ENCODE assay signal across 9 cellular contexts in the genomic region with DNA sequence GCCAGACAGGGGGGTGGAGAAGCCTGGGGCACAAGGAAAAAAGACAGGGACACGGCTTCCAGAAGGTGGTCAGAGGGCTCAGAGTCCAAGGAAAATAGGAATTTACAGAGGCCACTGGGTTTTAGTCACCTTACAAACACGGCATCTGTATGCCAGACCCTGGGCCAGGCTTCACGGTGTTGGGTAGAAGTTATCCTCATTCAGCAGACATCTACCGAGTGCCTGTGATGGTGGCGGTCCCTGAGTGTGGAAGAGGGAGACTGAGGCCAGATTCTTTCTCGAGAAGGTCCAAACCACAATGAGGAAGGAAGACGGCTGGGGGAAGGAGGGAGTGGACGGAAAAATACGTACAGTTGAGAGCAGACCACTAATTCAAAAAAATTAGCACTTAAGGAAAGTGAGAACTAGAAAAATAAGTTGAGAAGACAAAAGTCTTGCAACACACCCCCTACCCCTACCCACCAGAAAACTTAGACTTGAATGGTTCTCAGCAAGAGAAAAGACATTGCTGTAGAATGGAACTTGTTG. TPM values are rescaled to one million over a fixed set of nuclear protein-coding genes. Genes with fewer than 3 reads are reported as not detected.
DNase-seq lines count a peak whose midpoint lies in the region; ATAC-seq, FAIRE-seq and TF ChIP-seq lines count a peak whose summit lies in the region.
"Had no signal": no experiment of that assay in that cellular context is flagged by ENCODE, and none has a peak within 500 bp of the region (broad histone marks: within the 10 kb centered on the region; RNA-seq: fewer than 3 reads in every experiment).

No MANE protein-coding gene starts in this region.

- TF ChIP-seq CTCF in mesothelial cell of epicardium (IDR thresholded peaks at IDR 0.05; ENCODE audit: unreplicated experiment) (no peak), uterus (IDR thresholded peaks at IDR 0.05) (no peak)

- intact Hi-C loops in right cardiac atrium (cut with DNase I) = no loop called here
- intact Hi-C loops in cardiac septum (cut with DNase I) = no loop called here
- intact Hi-C loops in uterus (cut with DNase I; ENCODE audit: low total_unique reads) = no loop called here

- ATAC-seq in right cardiac atrium = no peak

- H3K4me3 ChIP-seq in right cardiac atrium (ENCODE audit: low read length) (peak overlapping the region; percentile 7), uterus (peak overlapping the region in 1 of 2 donors; percentile 32)

- peak overlapping the region; percentile 73 for H3K27ac ChIP-seq in right cardiac atrium (ENCODE audit: low read length)
- H3K27ac ChIP-seq in angular gyrus (ENCODE audit: low read depth, low read length) = peak overlapping the region; percentile 97
- peak overlapping the region; percentile 85 to 95 for H3K27ac ChIP-seq in uterus

- peaks cover 6% of the 10 kb centered on the region for H3K4me1 ChIP-seq in right cardiac atrium (ENCODE audit: control insufficient read depth, insufficient read depth, low read length)
- peaks cover 13 to 19% of the 10 kb centered on the region in 2 donors for H3K4me1 ChIP-seq in uterus

- TF ChIP-seq POLR2A in uterus (IDR thresholded peaks at IDR 0.05) = no peak

- peak in 1 of 3 donors; percentile 54 for DNase-seq in right cardiac atrium
- DNase-seq in cardiac septum (ENCODE audit: low spot score) = no peak
- no peak for DNase-seq in mesothelial cell of epicardium (ENCODE audit: low spot score in 2 of 2, unreplicated experiment in 2 of 2)
- no peak for DNase-seq in uterus
- no peak for DNase-seq in DMS79 (lab: John Stamatoyannopoulos, UW)
- DNase-seq in RCC 7860 (ENCODE audit: low spot score) = no peak
- no peak for DNase-seq in NCI-H146 treated with DMSO at 0.1 percent for 48 hours (lab: John Stamatoyannopoulos, UW; ENCODE audit: unreplicated experiment)

- peak overlapping the region; percentile 90 for H3K27ac Mint-ChIP-seq in mesothelial cell of epicardium

- H3K36me3 ChIP-seq in uterus = no peaks in the 10 kb centered on the region

- H3K27me3 Mint-ChIP-seq in mesothelial cell of epicardium (ENCODE audit: low read depth) = no peaks in the 10 kb centered on the region

- H3K9me3 Mint-ChIP-seq in mesothelial cell of epicardium = no peaks in the 10 kb centered on the region

- no peak for FAIRE-seq in RCC 7860 (lab: Jason Lieb, UNC)

- H3K4me3 Mint-ChIP-seq in mesothelial cell of epicardium = peak overlapping the region; percentile 57

- H3K9me3 ChIP-seq in right cardiac atrium (ENCODE audit: control insufficient read depth, low read length) (no peaks in the 10 kb centered on the region), uterus (no peaks in the 10 kb centered on the region)

- H3K4me1 Mint-ChIP-seq in mesothelial cell of epicardium = peaks cover 61% of the 10 kb centered on the region

- H3K27me3 ChIP-seq in right cardiac atrium (ENCODE audit: control insufficient read depth, insufficient read depth) (no peaks in the 10 kb centered on the region), uterus (no peaks in the 10 kb centered on the region)

- 79% methylated on average over 9 of the region's 9 CpGs for WGBS in right cardiac atrium

- H3K36me3 Mint-ChIP-seq in mesothelial cell of epicardium = peaks cover 21% of the 10 kb centered on the region

RNA-seq across cellular contexts. Expression of gene BTG2, which starts 0.9 kb away (rescaled TPM):
- total RNA-seq in right cardiac atrium (100 to 1,000 TPM in 2 of 4 donors, 10 to 100 TPM in 2; 68.1 to 361 (median 105) TPM), cardiac septum (54.2 TPM), mesothelial cell of epicardium (186 to 192 TPM (median 191 TPM) in 3 replicates), uterus (10 to 100 TPM; 14.6 to 95.9 (median 56.5) TPM)
- polyA plus RNA-seq in right cardiac atrium = 333 TPM

RNA-seq across cellular contexts. Expression of gene FMOD, which starts 46.5 kb away (rescaled TPM):
- total RNA-seq in right cardiac atrium (10 to 100 TPM; 54.8 to 91.6 (median 63.5) TPM), cardiac septum (66.0 TPM), mesothelial cell of epicardium (77.3 to 86.0 TPM (median 82.1 TPM) in 3 replicates), uterus (100 to 1,000 TPM in 1 of 4 donors, 10 to 100 TPM in 3; 41.8 to 119 (median 82.7) TPM)
- polyA plus RNA-seq in right cardiac atrium = 35.9 TPM
- total RNA-seq: T-helper 2 cell treated with Interferon-gamma antibody and Interleukin-4, amounts not matched to agents 100 ng/mL and 5 ng/mL, for 36 hours had no signal
